Comparison of ENCODE assay signal across 10 cellular contexts in the genomic region with DNA sequence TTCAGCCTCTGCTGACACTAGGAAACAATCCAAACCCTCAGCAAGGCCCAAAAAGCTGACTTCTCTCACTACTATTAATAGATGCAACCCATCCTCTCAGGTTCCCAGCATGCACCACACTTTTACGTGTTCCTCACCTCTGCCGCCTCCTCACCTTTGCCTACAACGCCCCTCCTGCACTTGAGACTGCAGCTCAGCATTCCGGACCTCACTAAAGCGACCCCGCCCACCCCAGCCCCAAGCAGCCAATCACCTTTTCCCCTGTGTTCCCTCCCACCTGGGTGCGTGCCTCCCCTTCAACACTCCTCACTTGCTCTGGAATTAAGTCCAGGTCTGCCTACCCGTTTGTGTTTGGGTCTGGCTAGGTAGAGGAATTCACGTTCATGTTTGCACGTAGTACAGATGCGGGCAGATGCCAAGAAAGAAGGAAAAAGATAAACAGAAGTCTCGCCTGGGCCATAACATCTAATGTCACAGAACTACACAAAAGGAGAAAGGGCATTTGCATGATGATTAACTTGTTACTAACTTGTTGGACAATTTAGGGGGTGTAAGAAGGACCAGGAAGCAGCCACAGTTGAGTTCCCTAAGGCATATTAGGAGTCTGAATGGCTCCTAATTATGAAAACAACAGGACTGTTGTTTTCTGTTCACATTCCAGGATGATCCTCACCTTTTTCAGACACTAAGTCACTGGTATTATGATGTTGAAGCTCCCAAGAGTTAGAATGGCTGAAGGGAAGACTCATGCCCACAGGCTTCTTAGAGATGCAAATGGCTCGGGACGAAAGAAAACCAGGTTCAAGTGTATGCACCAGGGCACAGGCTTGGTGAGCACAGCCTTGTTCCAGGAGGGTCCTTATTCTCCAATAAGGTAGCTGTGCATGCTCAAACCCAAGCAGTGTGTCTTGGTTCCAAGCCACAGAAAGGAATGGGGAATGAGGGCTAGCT.
A peak's percentile ranks its signal among the peaks of the same experiment; 100 is the strongest.
DNase-seq lines count a peak whose midpoint lies in the region; ATAC-seq and TF ChIP-seq lines count a peak whose summit lies in the region.
"Had no signal": no experiment of that assay in that cellular context is flagged by ENCODE, and none has a peak within 500 bp of the region (broad histone marks: within the 10 kb centered on the region; RNA-seq: fewer than 3 reads in every experiment).

No MANE protein-coding gene starts in this region.

- no peak overlapping the region for H3K27ac Mint-ChIP-seq in activated T-helper 17 cell treated with anti-CD3 and anti-CD28 coated beads, Interleukin-2, amount 50 U/mL, for 72 hours
- no peak overlapping the region for H3K27ac Mint-ChIP-seq in activated CD8-positive, alpha-beta memory T cell treated with anti-CD3 and anti-CD28 coated beads, Interleukin-2, amount 10 ng/mL, durations not matched to agents 7 days and 5 days
- H3K27ac Mint-ChIP-seq: T-helper 1 cell treated with Interleukin-12 subunit alpha and Interleukin-12 subunit beta and Interleukin-4 antibody, amounts not matched to agents 30 μg/mL and 1 μg/mL, for 36 hours had no signal

- peaks cover 68% of the 10 kb centered on the region for H3K4me1 ChIP-seq in foreskin keratinocyte
- peaks cover 65% of the 10 kb centered on the region for H3K4me1 ChIP-seq in mesodermal cell (ENCODE audit: control insufficient read depth, insufficient read depth, low read length, poor library complexity, severe bottlenecking)

- H3K9me3 Mint-ChIP-seq in activated T-helper 17 cell treated with anti-CD3 and anti-CD28 coated beads, Interleukin-2, amount 50 U/mL, for 72 hours: no peaks in the 10 kb centered on the region
- H3K9me3 Mint-ChIP-seq in activated CD8-positive, alpha-beta memory T cell treated with anti-CD3 and anti-CD28 coated beads, Interleukin-2, amount 10 ng/mL, durations not matched to agents 7 days and 5 days (ENCODE audit: low read depth): no peaks in the 10 kb centered on the region
- H3K9me3 Mint-ChIP-seq: T-helper 1 cell treated with Interleukin-12 subunit alpha and Interleukin-12 subunit beta and Interleukin-4 antibody, amounts not matched to agents 30 μg/mL and 1 μg/mL, for 36 hours had no signal

- peaks cover 30% of the 10 kb centered on the region for H3K4me1 Mint-ChIP-seq in activated T-helper 17 cell treated with anti-CD3 and anti-CD28 coated beads, Interleukin-2, amount 50 U/mL, for 72 hours
- H3K4me1 Mint-ChIP-seq in activated CD8-positive, alpha-beta memory T cell treated with anti-CD3 and anti-CD28 coated beads, Interleukin-2, amount 10 ng/mL, durations not matched to agents 7 days and 5 days: peaks cover 10% of the 10 kb centered on the region

- no peak for TF ChIP-seq CTCF in foreskin keratinocyte (conservative IDR thresholded peaks at IDR 0.05)

- no peaks in the 10 kb centered on the region for H3K36me3 Mint-ChIP-seq in activated T-helper 17 cell treated with anti-CD3 and anti-CD28 coated beads, Interleukin-2, amount 50 U/mL, for 72 hours (ENCODE audit: low read depth)
- no peaks in the 10 kb centered on the region for H3K36me3 Mint-ChIP-seq in activated CD8-positive, alpha-beta memory T cell treated with anti-CD3 and anti-CD28 coated beads, Interleukin-2, amount 10 ng/mL, durations not matched to agents 7 days and 5 days

- 43 to 47% methylated on average over 6 to 7 of the region's 14 CpGs for WGBS in mesodermal cell (ENCODE audit: insufficient coverage in 2 of 2), 2 experiments

- ATAC-seq in Right ventricle myocardium inferior: peak; percentile 44
- peak; percentile 34 for ATAC-seq in foreskin keratinocyte
- no peak for ATAC-seq in GM19035 (IDR thresholded peaks at IDR 0.05; ENCODE audit: unreplicated experiment)
- no peak for ATAC-seq in activated T-helper 17 cell treated with anti-CD3 and anti-CD28 coated beads, Interleukin-2, amount 50 U/mL, for 72 hours (replicated peaks)
- ATAC-seq in activated CD8-positive, alpha-beta memory T cell treated with anti-CD3 and anti-CD28 coated beads, Interleukin-2, amount 10 ng/mL, durations not matched to agents 7 days and 5 days: no peak

- no peak overlapping the region for H3K27ac ChIP-seq in foreskin keratinocyte
- peak overlapping the region; percentile 30 for H3K27ac ChIP-seq in mesodermal cell (ENCODE audit: low read depth, low read length, severe bottlenecking)
- H3K27ac ChIP-seq: neutrophil had no signal

- no peaks in the 10 kb centered on the region for H3K27me3 Mint-ChIP-seq in activated T-helper 17 cell treated with anti-CD3 and anti-CD28 coated beads, Interleukin-2, amount 50 U/mL, for 72 hours
- no peaks in the 10 kb centered on the region for H3K27me3 Mint-ChIP-seq in activated CD8-positive, alpha-beta memory T cell treated with anti-CD3 and anti-CD28 coated beads, Interleukin-2, amount 10 ng/mL, durations not matched to agents 7 days and 5 days

- H3K27me3 ChIP-seq in foreskin keratinocyte: no peaks in the 10 kb centered on the region

- no peaks in the 10 kb centered on the region for H3K9me3 ChIP-seq in mesodermal cell (ENCODE audit: control insufficient read depth, low read length)
- H3K9me3 ChIP-seq: neutrophil had no signal

- H3K36me3 ChIP-seq in mesodermal cell (ENCODE audit: control insufficient read depth, insufficient read depth, low read length): no peaks in the 10 kb centered on the region
- H3K36me3 ChIP-seq: neutrophil had no signal

- DNase-seq in Right ventricle myocardium inferior (ENCODE audit: missing footprints) (no peak), cardiac septum (ENCODE audit: low spot score) (no peak), foreskin keratinocyte (peak; percentile 48 to 58)
- DNase-seq in stimulated activated naive CD4-positive, alpha-beta T cell (lab: John Stamatoyannopoulos, UW): no peak
- DNase-seq in activated CD8-positive, alpha-beta memory T cell treated with anti-CD3 and anti-CD28 coated beads, Interleukin-2, amount 10 ng/mL, durations not matched to agents 7 days and 5 days: no peak

- CTCF ChIA-PET in activated CD8-positive, alpha-beta memory T cell treated with anti-CD3 and anti-CD28 coated beads, Interleukin-2, amount 10 ng/mL, durations not matched to agents 7 days and 5 days (lab: Charles Lee): no interaction called here

- H3K4me3 ChIP-seq in mesodermal cell (ENCODE audit: extremely low read depth, insufficient read depth, low read length, poor library complexity, severe bottlenecking): no peak overlapping the region

- no peak overlapping the region for H3K4me3 Mint-ChIP-seq in activated T-helper 17 cell treated with anti-CD3 and anti-CD28 coated beads, Interleukin-2, amount 50 U/mL, for 72 hours
- no peak overlapping the region for H3K4me3 Mint-ChIP-seq in activated CD8-positive, alpha-beta memory T cell treated with anti-CD3 and anti-CD28 coated beads, Interleukin-2, amount 10 ng/mL, durations not matched to agents 7 days and 5 days
- H3K4me3 Mint-ChIP-seq: T-helper 1 cell treated with Interleukin-12 subunit alpha and Interleukin-12 subunit beta and Interleukin-4 antibody, amounts not matched to agents 30 μg/mL and 1 μg/mL, for 36 hours had no signal

- intact Hi-C loops in Right ventricle myocardium inferior (cut with DNase I): loop anchor here (2.0 to 5.0 kb wide), 2 partner anchors 31 to 65 kb away; no protein-coding TSS in a partner anchor
- intact Hi-C loops in cardiac septum (cut with DNase I): loop anchor here (5.0 kb wide), 1 partner anchor 80 kb away; no protein-coding TSS in a partner anchor

Comparison
In these comparisons a context has a peak if more than half of its experiments do, and no peak if none do; other contexts are left out.
1. ATAC-seq: peak in Right ventricle myocardium inferior (single experiment) and foreskin keratinocyte (single experiment); none in GM19035 (single experiment), activated T-helper 17 cell treated with anti-CD3 and anti-CD28 coated beads, Interleukin-2, amount 50 U/mL, for 72 hours (single experiment) and activated CD8-positive, alpha-beta memory T cell treated with anti-CD3 and anti-CD28 coated beads, Interleukin-2, amount 10 ng/mL, durations not matched to agents 7 days and 5 days (single experiment).
2. DNase-seq: peak in foreskin keratinocyte (2 of 2); none in Right ventricle myocardium inferior (single experiment), cardiac septum (single experiment), stimulated activated naive CD4-positive, alpha-beta T cell (0 of 6) and activated CD8-positive, alpha-beta memory T cell treated with anti-CD3 and anti-CD28 coated beads, Interleukin-2, amount 10 ng/mL, durations not matched to agents 7 days and 5 days (single experiment).